1 cellular context compared by ENCODE assay signal in the genomic region with DNA sequence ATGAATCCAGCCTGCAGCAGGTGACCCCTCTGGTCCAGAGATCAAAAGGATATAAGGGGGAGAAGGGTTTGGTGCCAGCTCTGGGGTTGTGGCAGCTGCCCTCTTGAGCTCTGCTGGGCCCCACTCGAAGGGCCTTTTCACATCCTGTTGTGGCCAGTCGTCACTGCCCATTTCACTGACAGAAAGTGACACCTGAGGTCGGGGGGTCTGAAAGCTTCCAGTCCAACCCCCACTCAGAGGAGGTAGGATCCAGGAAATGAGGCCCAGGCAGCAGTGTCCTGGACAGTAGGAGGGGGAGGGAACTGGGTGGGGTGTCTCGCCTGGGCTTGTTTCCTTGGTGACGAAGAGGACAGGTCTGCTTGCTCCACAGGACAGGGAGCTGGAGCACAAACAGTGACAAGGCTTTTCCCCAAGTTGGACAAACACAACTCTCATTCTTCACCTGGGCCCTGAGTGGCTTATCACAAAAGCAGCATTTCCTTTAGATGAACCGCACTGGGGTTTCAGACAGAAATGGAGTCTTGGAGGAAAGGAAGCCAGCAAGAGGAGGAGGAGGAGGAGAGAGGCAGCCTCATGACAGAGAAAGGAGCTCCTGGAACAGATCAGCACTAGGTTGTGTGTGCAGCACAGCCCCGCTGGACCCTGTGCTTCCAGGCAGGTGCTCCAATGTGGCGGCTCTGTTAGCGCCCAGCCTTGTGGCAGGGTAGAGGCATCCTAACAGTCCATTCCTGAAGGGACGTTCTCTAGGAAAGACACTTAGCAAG.
TF ChIP-seq lines count a peak whose summit lies in the region.

No MANE protein-coding gene starts in this region.

TF ChIP-seq in K562, 482 proteins besides CTCF, POLR2A, EP300 and RAD21 (continued from another document and continues in another):
- TF ChIP-seq STAT6 (CRISPR knock-in tag; IDR thresholded peaks at IDR 0.05) (no peak), NFIC (IDR thresholded peaks at IDR 0.05) (no peak), SOX6 (IDR thresholded peaks at IDR 0.05) (peak; percentile 53), BRCA1 (IDR thresholded peaks at IDR 0.05) (no peak), BRCA1 (CRISPR knock-in tag; IDR thresholded peaks at IDR 0.05) (no peak), ZFX (CRISPR knock-in tag; IDR thresholded peaks at IDR 0.05) (no peak), TEAD1 (CRISPR knock-in tag; IDR thresholded peaks at IDR 0.05) (no peak), ZNF282 (CRISPR knock-in tag; IDR thresholded peaks at IDR 0.05) (no peak), ZNF24 (IDR thresholded peaks at IDR 0.05) (no peak), ZNF146 (CRISPR knock-in tag; IDR thresholded peaks at IDR 0.05; ENCODE audit: unreplicated experiment) (no peak), TFE3 (CRISPR knock-in tag; IDR thresholded peaks at IDR 0.05) (no peak), SMARCA4 (IDR thresholded peaks at IDR 0.05) (peak; percentile 48; the same call in 1 of the 2 replicates), TCF3 (CRISPR knock-in tag; IDR thresholded peaks at IDR 0.05) (peak; percentile 46), HCFC1 (IDR thresholded peaks at IDR 0.05; ENCODE audit: low read depth, low read length) (no peak), VEZF1 (CRISPR knock-in tag; IDR thresholded peaks at IDR 0.05) (peak; percentile 73), HDAC2 (IDR thresholded peaks at IDR 0.05) (peak; percentile 60; the same call in 1 of the 2 replicates), HNRNPH1 (optimal IDR thresholded peaks at IDR 0.05; ENCODE audit: low read depth, low read length) (no peak), ZNF778 (CRISPR knock-in tag; IDR thresholded peaks at IDR 0.05) (no peak), RUNX1 (IDR thresholded peaks at IDR 0.05; ENCODE audit: low read depth) (no peak), ZNF408 (CRISPR knock-in tag; IDR thresholded peaks at IDR 0.05; ENCODE audit: low read depth) (no peak), RCOR1 (IDR thresholded peaks at IDR 0.05; ENCODE audit: borderline replicate concordance in 1 of 2, low read depth in 2 of 2, low read length in 2 of 2) (peak in 1 of 2 experiments; percentile 62; a peak in 1 of 4 replicates), MEF2D (tag; conservative IDR thresholded peaks at IDR 0.05; ENCODE audit: low read depth) (no peak), SRSF1 (IDR thresholded peaks at IDR 0.05; ENCODE audit: low read depth, low read length) (no peak), SP1 (CRISPR knock-in tag; IDR thresholded peaks at IDR 0.05) (no peak), CREM (IDR thresholded peaks at IDR 0.05; ENCODE audit: low read depth) (no peak), ZNF75A (CRISPR knock-in tag; IDR thresholded peaks at IDR 0.05) (no peak), RFX1 (IDR thresholded peaks at IDR 0.05) (peak; percentile 86), ZNF830 (CRISPR knock-in tag; IDR thresholded peaks at IDR 0.05) (no peak), ZNF263 (CRISPR knock-in tag; IDR thresholded peaks at IDR 0.05; ENCODE audit: borderline replicate concordance) (peak; percentile 46), KAT7 (CRISPR knock-in tag; IDR thresholded peaks at IDR 0.05; ENCODE audit: borderline replicate concordance) (no peak), ZNF445 (CRISPR knock-in tag; IDR thresholded peaks at IDR 0.05; ENCODE audit: low read depth) (no peak)
- TF ChIP-seq, protein P1, sequence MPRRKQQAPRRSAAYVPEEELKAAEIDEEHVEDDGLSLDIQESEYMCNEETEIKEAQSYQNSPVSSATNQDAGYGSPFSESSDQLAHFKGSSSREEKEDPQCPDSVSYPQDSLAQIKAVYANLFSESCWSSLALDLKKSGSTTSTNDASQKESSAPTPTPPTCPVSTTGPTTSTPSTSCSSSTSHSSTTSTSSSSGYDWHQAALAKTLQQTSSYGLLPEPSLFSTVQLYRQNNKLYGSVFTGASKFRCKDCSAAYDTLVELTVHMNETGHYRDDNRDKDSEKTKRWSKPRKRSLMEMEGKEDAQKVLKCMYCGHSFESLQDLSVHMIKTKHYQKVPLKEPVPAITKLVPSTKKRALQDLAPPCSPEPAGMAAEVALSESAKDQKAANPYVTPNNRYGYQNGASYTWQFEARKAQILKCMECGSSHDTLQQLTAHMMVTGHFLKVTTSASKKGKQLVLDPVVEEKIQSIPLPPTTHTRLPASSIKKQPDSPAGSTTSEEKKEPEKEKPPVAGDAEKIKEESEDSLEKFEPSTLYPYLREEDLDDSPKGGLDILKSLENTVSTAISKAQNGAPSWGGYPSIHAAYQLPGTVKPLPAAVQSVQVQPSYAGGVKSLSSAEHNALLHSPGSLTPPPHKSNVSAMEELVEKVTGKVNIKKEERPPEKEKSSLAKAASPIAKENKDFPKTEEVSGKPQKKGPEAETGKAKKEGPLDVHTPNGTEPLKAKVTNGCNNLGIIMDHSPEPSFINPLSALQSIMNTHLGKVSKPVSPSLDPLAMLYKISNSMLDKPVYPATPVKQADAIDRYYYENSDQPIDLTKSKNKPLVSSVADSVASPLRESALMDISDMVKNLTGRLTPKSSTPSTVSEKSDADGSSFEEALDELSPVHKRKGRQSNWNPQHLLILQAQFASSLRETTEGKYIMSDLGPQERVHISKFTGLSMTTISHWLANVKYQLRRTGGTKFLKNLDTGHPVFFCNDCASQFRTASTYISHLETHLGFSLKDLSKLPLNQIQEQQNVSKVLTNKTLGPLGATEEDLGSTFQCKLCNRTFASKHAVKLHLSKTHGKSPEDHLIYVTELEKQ (CRISPR knock-in tag; IDR thresholded peaks at IDR 0.05), result no peak
- TF ChIP-seq, protein P2, sequence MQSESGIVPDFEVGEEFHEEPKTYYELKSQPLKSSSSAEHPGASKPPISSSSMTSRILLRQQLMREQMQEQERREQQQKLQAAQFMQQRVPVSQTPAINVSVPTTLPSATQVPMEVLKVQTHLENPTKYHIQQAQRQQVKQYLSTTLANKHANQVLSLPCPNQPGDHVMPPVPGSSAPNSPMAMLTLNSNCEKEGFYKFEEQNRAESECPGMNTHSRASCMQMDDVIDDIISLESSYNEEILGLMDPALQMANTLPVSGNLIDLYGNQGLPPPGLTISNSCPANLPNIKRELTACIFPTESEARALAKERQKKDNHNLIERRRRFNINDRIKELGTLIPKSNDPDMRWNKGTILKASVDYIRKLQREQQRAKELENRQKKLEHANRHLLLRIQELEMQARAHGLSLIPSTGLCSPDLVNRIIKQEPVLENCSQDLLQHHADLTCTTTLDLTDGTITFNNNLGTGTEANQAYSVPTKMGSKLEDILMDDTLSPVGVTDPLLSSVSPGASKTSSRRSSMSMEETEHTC (IDR thresholded peaks at IDR 0.05), result no peak
- TF ChIP-seq, protein P3, sequence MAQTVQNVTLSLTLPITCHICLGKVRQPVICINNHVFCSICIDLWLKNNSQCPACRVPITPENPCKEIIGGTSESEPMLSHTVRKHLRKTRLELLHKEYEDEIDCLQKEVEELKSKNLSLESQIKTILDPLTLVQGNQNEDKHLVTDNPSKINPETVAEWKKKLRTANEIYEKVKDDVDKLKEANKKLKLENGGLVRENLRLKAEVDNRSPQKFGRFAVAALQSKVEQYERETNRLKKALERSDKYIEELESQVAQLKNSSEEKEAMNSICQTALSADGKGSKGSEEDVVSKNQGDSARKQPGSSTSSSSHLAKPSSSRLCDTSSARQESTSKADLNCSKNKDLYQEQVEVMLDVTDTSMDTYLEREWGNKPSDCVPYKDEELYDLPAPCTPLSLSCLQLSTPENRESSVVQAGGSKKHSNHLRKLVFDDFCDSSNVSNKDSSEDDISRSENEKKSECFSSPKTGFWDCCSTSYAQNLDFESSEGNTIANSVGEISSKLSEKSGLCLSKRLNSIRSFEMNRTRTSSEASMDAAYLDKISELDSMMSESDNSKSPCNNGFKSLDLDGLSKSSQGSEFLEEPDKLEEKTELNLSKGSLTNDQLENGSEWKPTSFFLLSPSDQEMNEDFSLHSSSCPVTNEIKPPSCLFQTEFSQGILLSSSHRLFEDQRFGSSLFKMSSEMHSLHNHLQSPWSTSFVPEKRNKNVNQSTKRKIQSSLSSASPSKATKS (CRISPR knock-in tag; IDR thresholded peaks at IDR 0.05), result no peak
- TF ChIP-seq, protein P4, sequence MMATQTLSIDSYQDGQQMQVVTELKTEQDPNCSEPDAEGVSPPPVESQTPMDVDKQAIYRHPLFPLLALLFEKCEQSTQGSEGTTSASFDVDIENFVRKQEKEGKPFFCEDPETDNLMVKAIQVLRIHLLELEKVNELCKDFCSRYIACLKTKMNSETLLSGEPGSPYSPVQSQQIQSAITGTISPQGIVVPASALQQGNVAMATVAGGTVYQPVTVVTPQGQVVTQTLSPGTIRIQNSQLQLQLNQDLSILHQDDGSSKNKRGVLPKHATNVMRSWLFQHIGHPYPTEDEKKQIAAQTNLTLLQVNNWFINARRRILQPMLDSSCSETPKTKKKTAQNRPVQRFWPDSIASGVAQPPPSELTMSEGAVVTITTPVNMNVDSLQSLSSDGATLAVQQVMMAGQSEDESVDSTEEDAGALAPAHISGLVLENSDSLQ (IDR thresholded peaks at IDR 0.05), result peak; percentile 52; the same call in 1 of the 2 replicates
- TF ChIP-seq, protein P5, sequence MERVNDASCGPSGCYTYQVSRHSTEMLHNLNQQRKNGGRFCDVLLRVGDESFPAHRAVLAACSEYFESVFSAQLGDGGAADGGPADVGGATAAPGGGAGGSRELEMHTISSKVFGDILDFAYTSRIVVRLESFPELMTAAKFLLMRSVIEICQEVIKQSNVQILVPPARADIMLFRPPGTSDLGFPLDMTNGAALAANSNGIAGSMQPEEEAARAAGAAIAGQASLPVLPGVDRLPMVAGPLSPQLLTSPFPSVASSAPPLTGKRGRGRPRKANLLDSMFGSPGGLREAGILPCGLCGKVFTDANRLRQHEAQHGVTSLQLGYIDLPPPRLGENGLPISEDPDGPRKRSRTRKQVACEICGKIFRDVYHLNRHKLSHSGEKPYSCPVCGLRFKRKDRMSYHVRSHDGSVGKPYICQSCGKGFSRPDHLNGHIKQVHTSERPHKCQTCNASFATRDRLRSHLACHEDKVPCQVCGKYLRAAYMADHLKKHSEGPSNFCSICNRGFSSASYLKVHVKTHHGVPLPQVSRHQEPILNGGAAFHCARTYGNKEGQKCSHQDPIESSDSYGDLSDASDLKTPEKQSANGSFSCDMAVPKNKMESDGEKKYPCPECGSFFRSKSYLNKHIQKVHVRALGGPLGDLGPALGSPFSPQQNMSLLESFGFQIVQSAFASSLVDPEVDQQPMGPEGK (CRISPR knock-in tag; IDR thresholded peaks at IDR 0.05; ENCODE audit: borderline replicate concordance), result no peak
- TF ChIP-seq, protein P6, sequence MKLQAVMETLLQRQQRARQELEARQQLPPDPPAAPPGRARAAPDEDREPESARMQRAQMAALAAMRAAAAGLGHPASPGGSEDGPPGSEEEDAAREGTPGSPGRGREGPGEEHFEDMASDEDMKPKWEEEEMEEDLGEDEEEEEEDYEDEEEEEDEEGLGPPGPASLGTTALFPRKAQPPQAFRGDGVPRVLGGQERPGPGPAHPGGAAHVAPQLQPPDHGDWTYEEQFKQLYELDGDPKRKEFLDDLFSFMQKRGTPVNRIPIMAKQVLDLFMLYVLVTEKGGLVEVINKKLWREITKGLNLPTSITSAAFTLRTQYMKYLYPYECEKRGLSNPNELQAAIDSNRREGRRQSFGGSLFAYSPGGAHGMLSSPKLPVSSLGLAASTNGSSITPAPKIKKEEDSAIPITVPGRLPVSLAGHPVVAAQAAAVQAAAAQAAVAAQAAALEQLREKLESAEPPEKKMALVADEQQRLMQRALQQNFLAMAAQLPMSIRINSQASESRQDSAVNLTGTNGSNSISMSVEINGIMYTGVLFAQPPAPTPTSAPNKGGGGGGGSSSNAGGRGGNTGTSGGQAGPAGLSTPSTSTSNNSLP (IDR thresholded peaks at IDR 0.05; ENCODE audit: borderline replicate concordance, low read depth, low read length), result no peak
- TF ChIP-seq, protein P7, sequence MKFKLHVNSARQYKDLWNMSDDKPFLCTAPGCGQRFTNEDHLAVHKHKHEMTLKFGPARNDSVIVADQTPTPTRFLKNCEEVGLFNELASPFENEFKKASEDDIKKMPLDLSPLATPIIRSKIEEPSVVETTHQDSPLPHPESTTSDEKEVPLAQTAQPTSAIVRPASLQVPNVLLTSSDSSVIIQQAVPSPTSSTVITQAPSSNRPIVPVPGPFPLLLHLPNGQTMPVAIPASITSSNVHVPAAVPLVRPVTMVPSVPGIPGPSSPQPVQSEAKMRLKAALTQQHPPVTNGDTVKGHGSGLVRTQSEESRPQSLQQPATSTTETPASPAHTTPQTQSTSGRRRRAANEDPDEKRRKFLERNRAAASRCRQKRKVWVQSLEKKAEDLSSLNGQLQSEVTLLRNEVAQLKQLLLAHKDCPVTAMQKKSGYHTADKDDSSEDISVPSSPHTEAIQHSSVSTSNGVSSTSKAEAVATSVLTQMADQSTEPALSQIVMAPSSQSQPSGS (CRISPR knock-in tag; IDR thresholded peaks at IDR 0.05), result no peak
